8 cellular contexts compared by ENCODE assay signal in the genomic region with DNA sequence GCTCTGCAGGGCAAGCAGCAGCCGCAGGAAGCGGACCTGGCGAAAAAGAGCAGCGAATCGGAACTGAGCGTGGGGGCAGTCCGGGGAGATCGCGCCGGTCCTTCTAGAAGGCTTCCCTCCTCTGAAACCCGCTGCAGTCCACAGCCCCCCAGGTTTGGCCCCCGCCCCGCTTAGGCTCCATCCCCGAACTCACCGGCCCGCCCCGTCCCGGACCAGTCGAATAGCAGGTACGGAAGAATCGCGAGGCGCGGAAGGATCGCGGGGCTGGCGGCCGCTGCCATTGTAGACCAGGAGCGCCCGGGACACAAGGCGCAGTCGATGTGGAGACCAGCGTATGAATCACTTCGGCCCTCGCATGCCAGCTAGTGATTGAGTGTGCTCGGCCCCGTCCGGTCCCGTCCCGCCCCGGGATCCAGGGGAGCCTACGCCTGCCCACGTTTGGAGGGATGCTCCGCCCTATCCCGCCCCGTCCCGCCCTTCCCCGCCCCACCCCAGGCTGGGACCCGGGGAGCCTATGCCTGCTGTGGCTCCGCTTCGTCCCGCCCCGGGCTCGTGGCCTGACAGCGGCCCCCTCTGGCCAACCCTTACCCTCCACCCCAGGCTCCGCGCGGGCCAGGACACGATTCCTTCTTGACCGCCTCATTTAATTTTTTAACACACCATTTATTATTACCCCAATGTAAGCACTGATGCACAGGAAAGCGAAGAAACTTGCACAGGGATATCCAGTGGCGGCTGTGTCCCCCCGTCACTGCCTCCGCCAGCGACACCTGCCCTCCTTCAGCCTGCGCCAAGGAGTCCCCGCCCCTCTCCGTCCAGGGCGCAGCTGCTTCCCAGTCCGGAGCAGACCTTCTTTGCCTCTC. TPM values are rescaled to one million over a fixed set of nuclear protein-coding genes. Genes with fewer than 3 reads are reported as not detected.
DNase-seq lines count a peak whose midpoint lies in the region; ATAC-seq, FAIRE-seq and TF ChIP-seq lines count a peak whose summit lies in the region.

TSS of gene ULBP3 (minus strand) at position 336 of the 863 bp plus-strand sequence. CDS start at position 281, 55 bp downstream.

- intact Hi-C loops in testis (cut with DNase I; ENCODE audit: low total_unique reads): no loop called here

- H3K27ac Mint-ChIP-seq in activated naive CD4-positive, alpha-beta T cell treated with anti-CD3 and anti-CD28 coated beads, Interleukin-2, amount 50 U/mL, for 72 hours: no peak within 1 kb of the TSS

- peak within 1 kb of the TSS; percentile 96 for H2AFZ ChIP-seq in osteoblast (ENCODE audit: low read length)

- peak in 10 of 14 donors; percentile 16 to 86 (median 44) for DNase-seq in C1 segment of cervical spinal cord (lab: John Stamatoyannopoulos, UW)
- DNase-seq in HTR-8/SVneo (ENCODE audit: insufficient read length, low spot score): peak; percentile 92
- peak; percentile 41 for DNase-seq in SK-N-DZ (ENCODE audit: low spot score)
- peak; percentile 66 to 72 for DNase-seq in activated naive CD4-positive, alpha-beta T cell treated with anti-CD3 and anti-CD28 coated beads, Interleukin-2, amount 50 U/mL, for 72 hours (ENCODE audit: low spot score in 2 of 2)
- peak; percentile 97 for DNase-seq in glomerular visceral epithelial cell (ENCODE audit: extremely low spot score)
- DNase-seq in osteoblast (ENCODE audit: insufficient read length, low spot score, missing footprints): peak; percentile 99
- DNase-seq in testis: peak; percentile 88

- no peaks in the 10 kb centered on the region for H3K36me3 Mint-ChIP-seq in activated naive CD4-positive, alpha-beta T cell treated with anti-CD3 and anti-CD28 coated beads, Interleukin-2, amount 50 U/mL, for 72 hours

- H3K79me2 ChIP-seq in osteoblast (ENCODE audit: insufficient read depth, low read length): peaks cover 2% of the 10 kb centered on the region

- peak; percentile 64 for ATAC-seq in GM19397 (IDR thresholded peaks at IDR 0.05; ENCODE audit: unreplicated experiment)
- peak; percentile 86 to 91 for ATAC-seq in activated naive CD4-positive, alpha-beta T cell treated with anti-CD3 and anti-CD28 coated beads, Interleukin-2, amount 50 U/mL, for 72 hours

- H3K36me3 ChIP-seq in osteoblast (ENCODE audit: insufficient read depth, low read length) (peaks cover 5% of the 10 kb centered on the region), testis (ENCODE audit: low read depth, missing control alignments) (no peaks in the 10 kb centered on the region)

- H3K27me3 ChIP-seq in osteoblast (ENCODE audit: insufficient read depth, low read length) (peaks cover 3% of the 10 kb centered on the region), testis (no peaks in the 10 kb centered on the region)

- WGBS in testis, 2 donors: 8 to 14% methylated on average over 28 to 48 of the region's 70 CpGs

- TF ChIP-seq CTCF in osteoblast (IDR thresholded peaks at IDR 0.05; ENCODE audit: extremely low read depth, low read depth, low read length) (peak; percentile 43), testis (IDR thresholded peaks at IDR 0.05) (peak in 2 of 3 experiments; percentile 44 to 49)

- H3K9me3 ChIP-seq in osteoblast (ENCODE audit: low read depth, low read length): no peaks in the 10 kb centered on the region
- H3K9me3 ChIP-seq in testis: no peaks in the 10 kb centered on the region

- no peaks in the 10 kb centered on the region for H4K20me1 ChIP-seq in osteoblast (ENCODE audit: insufficient read depth, low read length)

- H3K4me3 ChIP-seq in osteoblast (ENCODE audit: insufficient read depth, low read length): peak within 1 kb of the TSS; percentile 83
- peak within 1 kb of the TSS; percentile 61 to 67 for H3K4me3 ChIP-seq in testis

- TF ChIP-seq POLR2A in testis (IDR thresholded peaks at IDR 0.05): no peak

- no peaks in the 10 kb centered on the region for H3K9me3 Mint-ChIP-seq in activated naive CD4-positive, alpha-beta T cell treated with anti-CD3 and anti-CD28 coated beads, Interleukin-2, amount 50 U/mL, for 72 hours

- H3K27ac ChIP-seq in osteoblast (ENCODE audit: low read depth, low read length) (peak within 1 kb of the TSS; percentile 52), testis (peak within 1 kb of the TSS in 1 of 2 donors; percentile 41)

- peak within 1 kb of the TSS; percentile 96 for H3K4me2 ChIP-seq in osteoblast (ENCODE audit: insufficient read depth, low read length)

- peak; percentile 44 for FAIRE-seq in HTR-8/SVneo (lab: Jason Lieb, UNC)

- peaks cover 7% of the 10 kb centered on the region for H3K4me1 ChIP-seq in osteoblast (ENCODE audit: insufficient read depth, low read length)
- H3K4me1 ChIP-seq in testis: peaks cover 4% of the 10 kb centered on the region

RNA-seq across cellular contexts. Expression of gene ULBP3, which starts in this region (rescaled TPM):
- 0.65 and 3.8 TPM in 2 replicates for polyA plus RNA-seq in SK-N-DZ (2014; cell fraction: cytosol; rRNA removed)
- polyA plus RNA-seq in SK-N-DZ (2014; cell fraction: nucleus; rRNA removed): 1.1 and 1.5 TPM in 2 replicates
- total RNA-seq in activated naive CD4-positive, alpha-beta T cell treated with anti-CD3 and anti-CD28 coated beads, Interleukin-2, amount 50 U/mL, for 72 hours: not detected
- total RNA-seq in osteoblast (11.2 and 12.7 TPM in 2 replicates), testis (10 to 100 TPM; 33.5 to 48.3 TPM)
- 10.3 TPM for polyA plus RNA-seq in testis (ENCODE audit: insufficient read depth, low read depth, low replicate concordance)

Comparison
In these comparisons a context has a peak if more than half of its experiments do, and no peak if none do; other contexts are left out.
1. Peak in DNase-seq and ATAC-seq in activated naive CD4-positive, alpha-beta T cell treated with anti-CD3 and anti-CD28 coated beads, Interleukin-2, amount 50 U/mL, for 72 hours; RNA of the gene not detected or under 1 TPM.
2. DNase-seq: peak in every context shown above with its lines; median percentile 99 in osteoblast; 97 in glomerular visceral epithelial cell; 92 in HTR-8/SVneo; 88 in testis; 69 in activated naive CD4-positive, alpha-beta T cell treated with anti-CD3 and anti-CD28 coated beads, Interleukin-2, amount 50 U/mL, for 72 hours; 44 in C1 segment of cervical spinal cord; 41 in SK-N-DZ.